14 cellular contexts compared by ENCODE assay signal in genomic region chr2:109457811-109458210, GRCh38.
DNase-seq lines count a peak whose midpoint lies in the region; ATAC-seq and TF ChIP-seq lines count a peak whose summit lies in the region.
"Had no signal": no experiment of that assay in that cellular context is flagged by ENCODE, and none has a peak within 500 bp of the region (broad histone marks: within the 10 kb centered on the region; RNA-seq: fewer than 3 reads in every experiment).

No MANE protein-coding gene starts in this region.

- H3K4ac ChIP-seq in mesendoderm (ENCODE audit: low read depth, low read length): no peak overlapping the region

- H3K4me3 ChIP-seq in HCT116 (replicated peaks in 1 of 2; ENCODE audit: low read depth in 1 of 2, low read length in 2 of 2): no peak overlapping the region
- no peak overlapping the region for H3K4me3 ChIP-seq in mesendoderm (ENCODE audit: low read length)

- H2BK15ac ChIP-seq in mesendoderm (replicated peaks; ENCODE audit: low read depth): no peak overlapping the region

- H3K79me1 ChIP-seq in mesendoderm (ENCODE audit: low read length): no peaks in the 10 kb centered on the region

- intact Hi-C loops in HCT116 (cut with micrococcal nuclease): no loop called here

- peak in 2 of 3 experiments; percentile 28 to 44; a peak in 3 of 6 replicates for TF ChIP-seq CTCF in HCT116 (IDR thresholded peaks at IDR 0.05 in 2 of 3, conservative IDR thresholded peaks at IDR 0.05 in 1 of 3; ENCODE audit: borderline replicate concordance in 1 of 3, insufficient read depth in 1 of 3, low read depth in 2 of 3, low read length in 2 of 3)
- TF ChIP-seq CTCF in VCaP (conservative IDR thresholded peaks at IDR 0.05): peak; percentile 29; the same call in 1 of the 2 replicates
- TF ChIP-seq CTCF in glutamatergic neuron (IDR thresholded peaks at IDR 0.05; ENCODE audit: partially characterized antibody, unreplicated experiment): no peak

- whole genome bisulfite sequencing in mesendoderm (ENCODE audit: extremely low coverage, insufficient coverage, low lambda C conversion rate): no CpG with 5 or more reads among the region's 8 CpGs

- H3K36me3 ChIP-seq in HCT116 (ENCODE audit: control insufficient read depth in 1 of 2, insufficient read depth in 2 of 2, low read length in 2 of 2): no peaks in the 10 kb centered on the region
- H3K36me3 ChIP-seq in mesendoderm (ENCODE audit: control insufficient read depth, insufficient read depth, low read length): no peaks in the 10 kb centered on the region

- POLR2A ChIA-PET in HCT116 (lab: Charles Lee): interaction anchor here (0.6 kb wide), 1 partner anchor 231 kb away, joined by 3 read pairs; no protein-coding TSS in a partner anchor

- H4K20me1 ChIP-seq in HCT116 (ENCODE audit: insufficient read depth): no peaks in the 10 kb centered on the region

- H3K56ac ChIP-seq in mesendoderm (ENCODE audit: low read length): no peak overlapping the region

- no peak overlapping the region for H2BK5ac ChIP-seq in mesendoderm (ENCODE audit: low read length)

- no peak overlapping the region for H2BK120ac ChIP-seq in mesendoderm (ENCODE audit: low read depth, low read length)

- H3K27me3 ChIP-seq in HCT116 (ENCODE audit: insufficient read depth, low read length) (peaks cover 12% of the 10 kb centered on the region; the same call in 1 of the 2 replicates), mesendoderm (ENCODE audit: insufficient read depth, low read length, poor library complexity) (no peaks in the 10 kb centered on the region)

- peaks cover 10% of the 10 kb centered on the region for H3K27me3 Mint-ChIP-seq in glutamatergic neuron (ENCODE audit: unreplicated experiment)
- H3K27me3 Mint-ChIP-seq: activated CD4-positive, alpha-beta T cell treated with anti-CD3 and anti-CD28 coated beads, Interleukin-2, amount 10 ng/mL, durations not matched to agents 7 days and 5 days had no signal

- no TSS peak for BruUV-seq in HCT116 (replicated peaks; lab: Mats Ljungman, UMichigan)

- peaks cover 4 to 11% of the 10 kb centered on the region in 2 experiments; a peak in 3 of 4 replicates for H3K4me1 ChIP-seq in HCT116 (ENCODE audit: control insufficient read depth in 1 of 2, insufficient read depth in 2 of 2, low read length in 2 of 2)
- H3K4me1 ChIP-seq in mesendoderm (ENCODE audit: control insufficient read depth, low read depth, low read length): no peaks in the 10 kb centered on the region

- DNase-seq in A172 (ENCODE audit: low spot score) (peak; percentile 56), HCT116 (ENCODE audit: low read depth, low spot score) (peak; percentile 7), mesendoderm (peak; percentile 28), GM03348 (ENCODE audit: low spot score) (no peak), NCI-H146 (lab: John Stamatoyannopoulos, UW) (no peak), glutamatergic neuron (no peak)
- DNase-seq: activated CD4-positive, alpha-beta T cell treated with anti-CD3 and anti-CD28 coated beads, Interleukin-2, amount 10 ng/mL, durations not matched to agents 7 days and 5 days; activated naive CD4-positive, alpha-beta T cell treated with Interleukin-2 at 50 U/mL for 16 hours; foreskin fibroblast; naive thymus-derived CD4-positive, alpha-beta T cell; NCI-H1092; stimulated activated CD4-positive, alpha-beta T cell treated with anti-CD3 and anti-CD28 coated beads, Interleukin-12 subunit alpha, Interleukin-12 subunit beta, amount 100 ng/mL, for 4 hours had no signal

- no peak overlapping the region for H4K5ac ChIP-seq in mesendoderm (ENCODE audit: low read length)

- H3K27ac ChIP-seq in HCT116 (ENCODE audit: low read depth, low read length) (no peak overlapping the region), VCaP (no peak overlapping the region), mesendoderm (ENCODE audit: low read depth, low read length) (no peak overlapping the region)

- no peak; the same call in 1 of the 2 replicates for TF ChIP-seq RAD21 in HCT116 (IDR thresholded peaks at IDR 0.05; ENCODE audit: low read depth)

- peak overlapping the region; percentile 19 for H3K4me2 ChIP-seq in HCT116 (ENCODE audit: low read length)
- no peak overlapping the region for H3K4me2 ChIP-seq in mesendoderm (ENCODE audit: low read length)

- TF ChIP-seq POLR2A in HCT116 (IDR thresholded peaks at IDR 0.05; ENCODE audit: borderline replicate concordance, extremely low read depth, insufficient read depth, insufficient read length): no peak

- no peak overlapping the region for H3K18ac ChIP-seq in mesendoderm (ENCODE audit: low read length)

- H3K4me3 Mint-ChIP-seq in glutamatergic neuron (ENCODE audit: unreplicated experiment): no peak overlapping the region
- H3K4me3 Mint-ChIP-seq: activated CD4-positive, alpha-beta T cell treated with anti-CD3 and anti-CD28 coated beads, Interleukin-2, amount 10 ng/mL, durations not matched to agents 7 days and 5 days; naive thymus-derived CD4-positive, alpha-beta T cell had no signal

- H4K8ac ChIP-seq in mesendoderm (ENCODE audit: low read depth, low read length): no peak overlapping the region

- H3K27ac Mint-ChIP-seq in glutamatergic neuron (ENCODE audit: unreplicated experiment): no peak overlapping the region
- H3K27ac Mint-ChIP-seq: activated CD4-positive, alpha-beta T cell treated with anti-CD3 and anti-CD28 coated beads, Interleukin-2, amount 10 ng/mL, durations not matched to agents 7 days and 5 days; naive thymus-derived CD4-positive, alpha-beta T cell had no signal

- peaks cover 3% of the 10 kb centered on the region for H3K4me1 Mint-ChIP-seq in glutamatergic neuron (ENCODE audit: low read depth, unreplicated experiment)

- CTCF ChIA-PET in HCT116 (lab: Charles Lee): interaction anchor here (1.0 kb wide), 1 partner anchor 8 kb away, joined by 3 read pairs; no protein-coding TSS in a partner anchor

- RAD21 ChIA-PET in HCT116 (lab: Charles Lee; ENCODE audit: low non-redundant PET in 1 of 2, low total read pairs in 2 of 2, uncharacterized antibody in 2 of 2, unreplicated experiment in 2 of 2): no interaction called here

- H3K36me3 Mint-ChIP-seq in glutamatergic neuron (ENCODE audit: unreplicated experiment): no peaks in the 10 kb centered on the region

- ATAC-seq in HCT116 (peak; percentile 90), GM21423 (IDR thresholded peaks at IDR 0.05; ENCODE audit: unreplicated experiment) (no peak)
- ATAC-seq: naive thymus-derived CD4-positive, alpha-beta T cell had no signal

- H3K9ac ChIP-seq in HCT116 (ENCODE audit: low read length) (no peak overlapping the region), mesendoderm (ENCODE audit: low read length) (no peak overlapping the region)

- no peaks in the 10 kb centered on the region for H3K9me2 ChIP-seq in HCT116 (ENCODE audit: insufficient read depth)

- H3K9me3 Mint-ChIP-seq in glutamatergic neuron (ENCODE audit: unreplicated experiment): peaks cover 2% of the 10 kb centered on the region
- H3K9me3 Mint-ChIP-seq: activated CD4-positive, alpha-beta T cell treated with anti-CD3 and anti-CD28 coated beads, Interleukin-2, amount 10 ng/mL, durations not matched to agents 7 days and 5 days; naive thymus-derived CD4-positive, alpha-beta T cell had no signal

- H3K79me2 ChIP-seq in HCT116 (ENCODE audit: insufficient read depth, low read length) (no peaks in the 10 kb centered on the region), mesendoderm (ENCODE audit: control insufficient read depth, insufficient read depth, low read length) (no peaks in the 10 kb centered on the region)

- H2AK5ac ChIP-seq in mesendoderm (ENCODE audit: low read length): no peak overlapping the region

- no peaks in the 10 kb centered on the region for H3K9me3 ChIP-seq in HCT116 (ENCODE audit: control insufficient read depth in 1 of 2, insufficient read depth in 1 of 2, low read depth in 1 of 2, low read length in 2 of 2)

- H3K23ac ChIP-seq in mesendoderm (ENCODE audit: low read length): no peak overlapping the region

- peak overlapping the region; percentile 3 for H2AFZ ChIP-seq in HCT116 (ENCODE audit: low read depth, low read length, poor library complexity, severe bottlenecking)

TF ChIP-seq in HCT116, 20 proteins besides CTCF, POLR2A, EP300 and RAD21:
- TF ChIP-seq TCF7L2 (IDR thresholded peaks at IDR 0.05; ENCODE audit: borderline replicate concordance, extremely low read depth, insufficient read depth, insufficient read length) (peak; percentile 29), CEBPB (IDR thresholded peaks at IDR 0.05; ENCODE audit: low read depth) (no peak), CBX3 (IDR thresholded peaks at IDR 0.05; ENCODE audit: low read depth) (no peak), SRF (IDR thresholded peaks at IDR 0.05; ENCODE audit: low read depth) (no peak)

Comparison
In these comparisons a context has a peak if more than half of its experiments do, and no peak if none do; other contexts are left out.
1. DNase-seq: peak in A172 (single experiment), HCT116 (single experiment) and mesendoderm (single experiment); none in GM03348 (single experiment), NCI-H146 (single experiment) and glutamatergic neuron (single experiment).